25 cellular contexts compared by ENCODE assay signal in genomic region chr12:110928700-110929099, GRCh38. TPM values are rescaled to one million over a fixed set of nuclear protein-coding genes. Genes with fewer than 3 reads are reported as not detected.
DNase-seq lines count a peak whose midpoint lies in the region; ATAC-seq, FAIRE-seq and TF ChIP-seq lines count a peak whose summit lies in the region.
"Had no signal": no experiment of that assay in that cellular context is flagged by ENCODE, and none has a peak within 500 bp of the region (broad histone marks: within the 10 kb centered on the region; RNA-seq: fewer than 3 reads in every experiment).

No MANE protein-coding gene starts in this region.

- H3T11ph ChIP-seq in H9 (ENCODE audit: low read length) = no peak overlapping the region

- H2BK120ac ChIP-seq in H9 (ENCODE audit: low read depth, low read length, poor library complexity, severe bottlenecking) = no peak overlapping the region

- no peak overlapping the region for H2AK5ac ChIP-seq in H9 (ENCODE audit: insufficient read length, low read length)

- FAIRE-seq in small intestine (lab: Jason Lieb, UNC) = no peak
- FAIRE-seq: A549, H54, RCC 7860 had no signal

- H3K27ac ChIP-seq in H9 (ENCODE audit: insufficient read length, low read depth, low read length) = no peak overlapping the region
- H3K27ac ChIP-seq in skeletal muscle tissue (ENCODE audit: low read depth, low read length) = peak overlapping the region; percentile 90
- no peak overlapping the region for H3K27ac ChIP-seq in small intestine (ENCODE audit: low read depth in 1 of 2, low read length in 1 of 2)
- H3K27ac ChIP-seq: A549, HL-60 had no signal

- no peak overlapping the region for H3K4me3 Mint-ChIP-seq in H9
- no peak overlapping the region for H3K4me3 Mint-ChIP-seq in stimulated activated effector memory CD8-positive, alpha-beta T cell treated with anti-CD3 and anti-CD28 coated beads, Interleukin-12 subunit alpha, Interleukin-12 subunit beta, amount 100 ng/mL, for 72 hours
- H3K4me3 Mint-ChIP-seq: CD4-positive, CD25-positive, alpha-beta regulatory T cell had no signal

- H3K14ac ChIP-seq in H9 (ENCODE audit: insufficient read depth, low read length) = no peak overlapping the region

- H3K9ac ChIP-seq in H9 (ENCODE audit: extremely low read depth, insufficient read length, low read length) = no peak overlapping the region
- H3K9ac ChIP-seq in skeletal muscle tissue (ENCODE audit: low read depth in 1 of 3, low read length in 3 of 3) = peak overlapping the region; percentile 1 to 78 (median 60)

- peak overlapping the region in 1 of 3 donors; percentile 54 for H3K4me3 ChIP-seq in skeletal muscle tissue (ENCODE audit: low read length in 3 of 3)
- no peak overlapping the region for H3K4me3 ChIP-seq in small intestine (ENCODE audit: low read depth in 1 of 2, low read length in 2 of 2)
- H3K4me3 ChIP-seq: A549 had no signal

- peaks cover 2% of the 10 kb centered on the region; the same call in 1 of the 2 replicates for H3K27me3 Mint-ChIP-seq in H9 (ENCODE audit: low read depth)

- H3K36me3 Mint-ChIP-seq in H9 (ENCODE audit: insufficient read depth in 1 of 3, low read depth in 3 of 3) = no peaks in the 10 kb centered on the region
- H3K36me3 Mint-ChIP-seq in stimulated activated effector memory CD8-positive, alpha-beta T cell treated with anti-CD3 and anti-CD28 coated beads, Interleukin-12 subunit alpha, Interleukin-12 subunit beta, amount 100 ng/mL, for 72 hours = no peaks in the 10 kb centered on the region
- H3K36me3 Mint-ChIP-seq: CD4-positive, CD25-positive, alpha-beta regulatory T cell had no signal

- no peaks in the 10 kb centered on the region for H3K79me1 ChIP-seq in H9 (ENCODE audit: insufficient read depth, low read depth, low read length, poor library complexity, severe bottlenecking)

- H3K4ac ChIP-seq in H9 (ENCODE audit: low read depth, low read length) = no peak overlapping the region

- H2BK15ac ChIP-seq in H9 (ENCODE audit: low read depth, low read length) = no peak overlapping the region

- H2BK12ac ChIP-seq in H9 (ENCODE audit: insufficient read length, low read depth, low read length) = no peak overlapping the region

- no peaks in the 10 kb centered on the region for H3K79me2 ChIP-seq in H9 (ENCODE audit: insufficient read depth, low read length)

- no peak overlapping the region for H4K91ac ChIP-seq in H9 (ENCODE audit: insufficient read length, low read depth, low read length)

- intact Hi-C loops in cardiac septum (cut with DNase I) = no loop called here

- H3K27ac Mint-ChIP-seq in H9 = no peak overlapping the region
- H3K27ac Mint-ChIP-seq in stimulated activated effector memory CD8-positive, alpha-beta T cell treated with anti-CD3 and anti-CD28 coated beads, Interleukin-12 subunit alpha, Interleukin-12 subunit beta, amount 100 ng/mL, for 72 hours = no peak overlapping the region
- H3K27ac Mint-ChIP-seq: CD4-positive, CD25-positive, alpha-beta regulatory T cell had no signal

- H4K5ac ChIP-seq in H9 (ENCODE audit: insufficient read length, low read depth, low read length) = no peak overlapping the region

- no peak overlapping the region for H4K8ac ChIP-seq in H9 (replicated peaks; ENCODE audit: insufficient read length, low read depth, low read length)

- no peak overlapping the region for H3K4me2 ChIP-seq in H9 (ENCODE audit: insufficient read depth, insufficient read length, low read length)
- H3K4me2 ChIP-seq: A549 had no signal

- no peak overlapping the region for H3K56ac ChIP-seq in H9 (ENCODE audit: insufficient read length, low read depth, low read length)

- H3K23ac ChIP-seq in H9 (ENCODE audit: insufficient read length, low read depth, low read length) = no peak overlapping the region

- no peak for TF ChIP-seq CTCF in H9 (conservative IDR thresholded peaks at IDR 0.05)

- H2BK20ac ChIP-seq in H9 (ENCODE audit: low read depth, low read length, poor library complexity, severe bottlenecking) = no peak overlapping the region

- H3K27me3 ChIP-seq in H9 (ENCODE audit: insufficient read depth, low read length) (no peaks in the 10 kb centered on the region), skeletal muscle tissue (ENCODE audit: control insufficient read depth in 3 of 3, insufficient read depth in 3 of 3, low read length in 3 of 3) (peaks cover 0 to 5% (median 3%) of the 10 kb centered on the region in 3 donors), small intestine (ENCODE audit: control insufficient read depth in 2 of 2, insufficient read depth in 2 of 2, low read length in 2 of 2) (peaks cover 0 to 2% of the 10 kb centered on the region in 2 donors)

- DNase-seq in H9 (peak; percentile 30), cardiac septum (ENCODE audit: low spot score) (peak; percentile 88), islet precursor cell (peak; percentile 49), small intestine (no peak), NCI-H128 (lab: John Stamatoyannopoulos, UW; ENCODE audit: unreplicated experiment) (no peak)
- DNase-seq in stimulated activated effector memory CD8-positive, alpha-beta T cell treated with anti-CD3 and anti-CD28 coated beads, Interleukin-12 subunit alpha, Interleukin-12 subunit beta, amount 100 ng/mL, for 72 hours (ENCODE audit: low spot score in 2 of 2) = no peak
- DNase-seq: CD4-positive, CD25-positive, alpha-beta regulatory T cell; COR-L47; DMS79; KBM-7; MM.1S; NCI-H1092; NCI-H1694; NCI-H2081 treated with DMSO at 0.1 percent for 48 hours; NCI-H2171 treated with DMSO at 0.1 percent for 48 hours; NCI-H526; OCI-M1 had no signal

- no peaks in the 10 kb centered on the region for H4K20me1 ChIP-seq in H9 (ENCODE audit: control insufficient read depth, insufficient read depth, insufficient read length)

- no peak overlapping the region for H2BK5ac ChIP-seq in H9 (ENCODE audit: insufficient read length, low read length)

- H2AFZ ChIP-seq in H9 (ENCODE audit: low read length) = no peak overlapping the region

- no peaks in the 10 kb centered on the region for H3K36me3 ChIP-seq in skeletal muscle tissue (ENCODE audit: control insufficient read depth in 3 of 3, insufficient read depth in 3 of 3, low read length in 3 of 3)
- no peaks in the 10 kb centered on the region for H3K36me3 ChIP-seq in small intestine (ENCODE audit: control insufficient read depth in 2 of 2, insufficient read depth in 2 of 2, low read length in 2 of 2)

- H3K4me1 Mint-ChIP-seq in H9 = peaks cover 19 to 23% of the 10 kb centered on the region in 2 experiments
- no peaks in the 10 kb centered on the region for H3K4me1 Mint-ChIP-seq in stimulated activated effector memory CD8-positive, alpha-beta T cell treated with anti-CD3 and anti-CD28 coated beads, Interleukin-12 subunit alpha, Interleukin-12 subunit beta, amount 100 ng/mL, for 72 hours
- H3K4me1 Mint-ChIP-seq: CD4-positive, CD25-positive, alpha-beta regulatory T cell had no signal

- no CpG with 5 or more reads among the region's 7 CpGs for WGBS in H9 (ENCODE audit: extremely low coverage, insufficient read length, low lambda C conversion rate)
- WGBS in small intestine, 3 donors = 63 to 71% (median 63%) methylated on average over 7 of the region's 7 CpGs

- 0 out of 2 replicates have a peak, but pooled peaks cover 1% of the 10 kb centered on the region for H3K4me1 ChIP-seq in H9 (ENCODE audit: insufficient read depth, low read length)
- peaks cover 5 to 46% (median 43%) of the 10 kb centered on the region in 3 donors for H3K4me1 ChIP-seq in skeletal muscle tissue (ENCODE audit: control insufficient read depth in 3 of 3, insufficient read depth in 3 of 3, low read length in 3 of 3)
- H3K4me1 ChIP-seq in small intestine (ENCODE audit: control insufficient read depth in 2 of 2, insufficient read depth in 1 of 2, low read depth in 1 of 2, low read length in 1 of 2) = no peaks in the 10 kb centered on the region

- H3K9me3 Mint-ChIP-seq in H9 = no peaks in the 10 kb centered on the region
- no peaks in the 10 kb centered on the region for H3K9me3 Mint-ChIP-seq in stimulated activated effector memory CD8-positive, alpha-beta T cell treated with anti-CD3 and anti-CD28 coated beads, Interleukin-12 subunit alpha, Interleukin-12 subunit beta, amount 100 ng/mL, for 72 hours
- H3K9me3 Mint-ChIP-seq: CD4-positive, CD25-positive, alpha-beta regulatory T cell had no signal

- no peak for ATAC-seq in stimulated activated effector memory CD8-positive, alpha-beta T cell treated with anti-CD3 and anti-CD28 coated beads, Interleukin-12 subunit alpha, Interleukin-12 subunit beta, amount 100 ng/mL, for 72 hours
- ATAC-seq: A549 had no signal

- no peak overlapping the region for H3K18ac ChIP-seq in H9 (ENCODE audit: insufficient read length, low read depth, low read length)

- no peaks in the 10 kb centered on the region for H3K23me2 ChIP-seq in H9 (ENCODE audit: insufficient read length, low read depth, low read length, poor library complexity, severe bottlenecking)

- no peaks in the 10 kb centered on the region for H3K9me3 ChIP-seq in H9 (ENCODE audit: control insufficient read depth, low read depth, low read length)
- H3K9me3 ChIP-seq in skeletal muscle tissue (ENCODE audit: control insufficient read depth in 3 of 3, low read length in 3 of 3) = no peaks in the 10 kb centered on the region
- H3K9me3 ChIP-seq in small intestine (ENCODE audit: control insufficient read depth, low read depth) = no peaks in the 10 kb centered on the region
- H3K9me3 ChIP-seq: A549 had no signal

RNA-seq across cellular contexts. Expression of gene MYL2, which starts 8.3 kb away (rescaled TPM):
- total RNA-seq in H9 (2021) (not detected in 2 replicates), cardiac septum (24,495 TPM), skeletal muscle tissue (140 TPM)
- 100 to 1,000 TPM in 1 of 3 donors, 10 to 100 TPM in 1, under 1 TPM in 1; 0.55 to 143 (median 43.2) TPM for polyA plus RNA-seq in small intestine
- total RNA-seq: CD4-positive, CD25-positive, alpha-beta regulatory T cell; HT-29; SK-MEL-5 had no signal
- polyA plus RNA-seq: BJ; CD4-positive, CD25-positive, alpha-beta regulatory T cell had no signal

Comparison
In these comparisons a context has a peak if more than half of its experiments do, and no peak if none do; other contexts are left out.
1. DNase-seq: peak in H9 (single experiment), cardiac septum (single experiment) and islet precursor cell (single experiment); none in small intestine (single experiment), NCI-H128 (single experiment) and stimulated activated effector memory CD8-positive, alpha-beta T cell treated with anti-CD3 and anti-CD28 coated beads, Interleukin-12 subunit alpha, Interleukin-12 subunit beta, amount 100 ng/mL, for 72 hours (0 of 2).
2. RNA of gene MYL2, which starts 8.3 kb away (total RNA-seq): 24,495 TPM in cardiac septum (single experiment); 140 TPM in skeletal muscle tissue (single experiment) and not detected in H9; every median in the first group is over 100 times any median in the second.